9 cellular contexts compared by ENCODE assay signal in genomic region chr19:14416743-14417214, GRCh38. TPM values are rescaled to one million over a fixed set of nuclear protein-coding genes. Genes with fewer than 3 reads are reported as not detected.
DNase-seq lines count a peak whose midpoint lies in the region; ATAC-seq and TF ChIP-seq lines count a peak whose summit lies in the region.
"Had no signal": no experiment of that assay in that cellular context is flagged by ENCODE, and none has a peak within 500 bp of the region (broad histone marks: within the 10 kb centered on the region; RNA-seq: fewer than 3 reads in every experiment).

No MANE protein-coding gene starts in this region.

- H3K36me3 Mint-ChIP-seq in activated T-helper 2 cell treated with anti-CD3 and anti-CD28 coated beads, Interferon-gamma antibody, Interleukin-2, Interleukin-4, amounts not matched to agents 10 μg/mL and 5 μg/mL and 100 μg/mL, durations not matched to agents 14 hours and 24 hours and 36 hours (ENCODE audit: low read depth) = peaks cover 59% of the 10 kb centered on the region
- H3K36me3 Mint-ChIP-seq in naive B cell = peaks cover 5 to 15% of the 10 kb centered on the region in 2 donors

- H3K4me3 ChIP-seq in DND-41 (ENCODE audit: low read depth in 1 of 2, low read length in 2 of 2) (peak overlapping the region in 1 of 2 experiments; percentile 75; a peak in 3 of 4 replicates), Karpas-422 (ENCODE audit: low read length) (peak overlapping the region; percentile 100; the same call in 1 of the 2 replicates), thyroid gland (replicated peaks in 1 of 3) (no peak overlapping the region)

- H4K20me1 ChIP-seq in DND-41 (ENCODE audit: insufficient read depth, low read length) (peaks cover 64% of the 10 kb centered on the region), Karpas-422 (ENCODE audit: insufficient read depth, low read depth, low read length) (peaks cover 60% of the 10 kb centered on the region)

- 62 to 77% methylated on average over 5 to 7 of the region's 7 CpGs for WGBS in thyroid gland, 2 donors

- H3K4me1 Mint-ChIP-seq in activated T-helper 2 cell treated with anti-CD3 and anti-CD28 coated beads, Interferon-gamma antibody, Interleukin-2, Interleukin-4, amounts not matched to agents 10 μg/mL and 5 μg/mL and 100 μg/mL, durations not matched to agents 14 hours and 24 hours and 36 hours (ENCODE audit: low read depth) = peaks cover 31% of the 10 kb centered on the region
- peaks cover 50 to 65% (median 57%) of the 10 kb centered on the region in 3 donors for H3K4me1 Mint-ChIP-seq in naive B cell

- H2AFZ ChIP-seq in DND-41 (ENCODE audit: low read depth, low read length) = no peak overlapping the region
- no peak overlapping the region for H2AFZ ChIP-seq in Karpas-422 (ENCODE audit: low read length)

- H3K4me1 ChIP-seq in DND-41 (ENCODE audit: insufficient read depth, low read length) (peaks cover 47% of the 10 kb centered on the region), Karpas-422 (ENCODE audit: low read length) (peaks cover 62% of the 10 kb centered on the region), thyroid gland (peaks cover 25 to 34% of the 10 kb centered on the region in 2 donors)

- no peak for TF ChIP-seq POLR2A in thyroid gland (IDR thresholded peaks at IDR 0.05)

- no peaks in the 10 kb centered on the region for H3K9me2 ChIP-seq in Karpas-422 (replicated peaks; ENCODE audit: insufficient read depth, low read length)

- H3K9ac ChIP-seq in DND-41 (ENCODE audit: low read depth, low read length) (peak overlapping the region; percentile 93), Karpas-422 (ENCODE audit: low read length) (peak overlapping the region; percentile 99)

- H3K36me3 ChIP-seq in DND-41 (ENCODE audit: insufficient read depth, low read length) (peaks cover 55% of the 10 kb centered on the region), Karpas-422 (ENCODE audit: insufficient read depth, low read length) (peaks cover 21% of the 10 kb centered on the region), thyroid gland (peaks cover 9 to 11% of the 10 kb centered on the region in 2 donors)

- peak overlapping the region; percentile 93 for H3K4me3 Mint-ChIP-seq in activated T-helper 2 cell treated with anti-CD3 and anti-CD28 coated beads, Interferon-gamma antibody, Interleukin-2, Interleukin-4, amounts not matched to agents 10 μg/mL and 5 μg/mL and 100 μg/mL, durations not matched to agents 14 hours and 24 hours and 36 hours (ENCODE audit: low read depth)
- peak overlapping the region; percentile 76 to 100 (median 90) for H3K4me3 Mint-ChIP-seq in naive B cell

- no peaks in the 10 kb centered on the region for H3K9me3 Mint-ChIP-seq in activated T-helper 2 cell treated with anti-CD3 and anti-CD28 coated beads, Interferon-gamma antibody, Interleukin-2, Interleukin-4, amounts not matched to agents 10 μg/mL and 5 μg/mL and 100 μg/mL, durations not matched to agents 14 hours and 24 hours and 36 hours
- H3K9me3 Mint-ChIP-seq in naive B cell = no peaks in the 10 kb centered on the region

- H3K4me2 ChIP-seq in DND-41 (ENCODE audit: insufficient read depth, low read length) (peak overlapping the region; percentile 84), Karpas-422 (ENCODE audit: low read depth, low read length, poor library complexity, severe bottlenecking) (peak overlapping the region; percentile 99)

- DNase-seq in DND-41 (no peak), Karpas-422 (peak; percentile 27), naive B cell (no peak), globus pallidus (ENCODE audit: low spot score) (no peak), thyroid gland (no peak), NCI-H1436 (lab: John Stamatoyannopoulos, UW) (no peak)
- DNase-seq in activated T-helper 2 cell treated with anti-CD3 and anti-CD28 coated beads, Interferon-gamma antibody, Interleukin-2, Interleukin-4, amounts not matched to agents 10 μg/mL and 5 μg/mL and 100 μg/mL, durations not matched to agents 14 hours and 24 hours and 36 hours (ENCODE audit: low spot score) = no peak
- no peak for DNase-seq in activated CD8-positive, alpha-beta memory T cell treated with anti-CD3 and anti-CD28 coated beads for 24 hours
- DNase-seq: stimulated activated naive CD4-positive, alpha-beta T cell had no signal

- no peaks in the 10 kb centered on the region for H3K27me3 Mint-ChIP-seq in activated T-helper 2 cell treated with anti-CD3 and anti-CD28 coated beads, Interferon-gamma antibody, Interleukin-2, Interleukin-4, amounts not matched to agents 10 μg/mL and 5 μg/mL and 100 μg/mL, durations not matched to agents 14 hours and 24 hours and 36 hours (ENCODE audit: low read depth)
- no peaks in the 10 kb centered on the region for H3K27me3 Mint-ChIP-seq in naive B cell

- ATAC-seq in DND-41 (ENCODE audit: insufficient read depth, low read depth) = no peak
- ATAC-seq in naive B cell (ENCODE audit: low read depth in 2 of 2) = no peak

- peak overlapping the region; percentile 50 for H3K27ac ChIP-seq in DND-41 (ENCODE audit: low read length)
- peak overlapping the region; percentile 25 for H3K27ac ChIP-seq in Karpas-422 (ENCODE audit: low read length)
- H3K27ac ChIP-seq in thyroid gland = no peak overlapping the region

- no peaks in the 10 kb centered on the region for H3K27me3 ChIP-seq in DND-41 (ENCODE audit: insufficient read depth, low read length, poor library complexity)
- no peaks in the 10 kb centered on the region for H3K27me3 ChIP-seq in Karpas-422 (ENCODE audit: low read length)
- H3K27me3 ChIP-seq in thyroid gland = no peaks in the 10 kb centered on the region

- TF ChIP-seq CTCF in DND-41 (IDR thresholded peaks at IDR 0.05; ENCODE audit: borderline replicate concordance, extremely low read depth, low read length, poor library complexity, severe bottlenecking) (no peak), thyroid gland (IDR thresholded peaks at IDR 0.05) (no peak)

- intact Hi-C loops in activated T-helper 2 cell treated with anti-CD3 and anti-CD28 coated beads, Interferon-gamma antibody, Interleukin-2, Interleukin-4, amounts not matched to agents 10 μg/mL and 5 μg/mL and 100 μg/mL, durations not matched to agents 14 hours and 24 hours and 36 hours (cut with micrococcal nuclease) = no loop called here
- intact Hi-C loops in thyroid gland (cut with DNase I) = no loop called here

- peak overlapping the region; percentile 69 for H3K27ac Mint-ChIP-seq in activated T-helper 2 cell treated with anti-CD3 and anti-CD28 coated beads, Interferon-gamma antibody, Interleukin-2, Interleukin-4, amounts not matched to agents 10 μg/mL and 5 μg/mL and 100 μg/mL, durations not matched to agents 14 hours and 24 hours and 36 hours
- H3K27ac Mint-ChIP-seq in naive B cell = peak overlapping the region; percentile 51 to 97 (median 94)

- H3K79me2 ChIP-seq in DND-41 (ENCODE audit: insufficient read depth, low read length) (peaks cover 80% of the 10 kb centered on the region), Karpas-422 (ENCODE audit: low read length) (peaks cover 72% of the 10 kb centered on the region)

- H3K9me3 ChIP-seq in DND-41 (ENCODE audit: insufficient read depth, low read length, severe bottlenecking) (no peaks in the 10 kb centered on the region), Karpas-422 (ENCODE audit: low read length) (no peaks in the 10 kb centered on the region), thyroid gland (no peaks in the 10 kb centered on the region)

RNA-seq across cellular contexts. Expression of gene DDX39A, which starts 2.4 kb away (rescaled TPM):
- total RNA-seq in Karpas-422 (2014; rRNA removed; shearing (Covaris generic); ENCODE audit: low replicate concordance) = 92.4 and 151 TPM in 2 replicates
- 268 TPM in 2 replicates for total RNA-seq in activated T-helper 2 cell treated with anti-CD3 and anti-CD28 coated beads, Interferon-gamma antibody, Interleukin-2, Interleukin-4, amounts not matched to agents 10 μg/mL and 5 μg/mL and 100 μg/mL, durations not matched to agents 14 hours and 24 hours and 36 hours
- 100 to 1,000 TPM; 110 to 169 (median 132) TPM for polyA plus RNA-seq in naive B cell (ENCODE audit: low read depth in 6 of 6)
- total RNA-seq in thyroid gland = 10 to 100 TPM; 53.3 to 89.7 (median 59.7) TPM

RNA-seq across cellular contexts. Expression of gene PKN1, which starts 16.3 kb away (rescaled TPM):
- total RNA-seq in Karpas-422 (2014; rRNA removed; shearing (Covaris generic); ENCODE audit: low replicate concordance) = 66.3 and 186 TPM in 2 replicates
- 171 and 172 TPM in 2 replicates for total RNA-seq in activated T-helper 2 cell treated with anti-CD3 and anti-CD28 coated beads, Interferon-gamma antibody, Interleukin-2, Interleukin-4, amounts not matched to agents 10 μg/mL and 5 μg/mL and 100 μg/mL, durations not matched to agents 14 hours and 24 hours and 36 hours
- 10 to 100 TPM; 37.1 to 67.9 (median 48.0) TPM for polyA plus RNA-seq in naive B cell (ENCODE audit: low read depth in 6 of 6)
- total RNA-seq in thyroid gland = 10 to 100 TPM; 66.5 to 79.8 (median 74.2) TPM

RNA-seq across cellular contexts. Expression of gene ADGRE5, which starts 35.5 kb away (rescaled TPM):
- total RNA-seq in Karpas-422 (2014; rRNA removed; shearing (Covaris generic); ENCODE audit: low replicate concordance) = not detected in 2 replicates
- total RNA-seq in activated T-helper 2 cell treated with anti-CD3 and anti-CD28 coated beads, Interferon-gamma antibody, Interleukin-2, Interleukin-4, amounts not matched to agents 10 μg/mL and 5 μg/mL and 100 μg/mL, durations not matched to agents 14 hours and 24 hours and 36 hours = 177 and 183 TPM in 2 replicates
- polyA plus RNA-seq in naive B cell (ENCODE audit: low read depth in 6 of 6) = 10 to 100 TPM; 17.8 to 41.1 (median 31.9) TPM
- total RNA-seq in thyroid gland = 10 to 100 TPM; 35.7 to 63.4 (median 37.8) TPM

RNA-seq across cellular contexts. Expression of gene PTGER1, which starts 58.4 kb away (rescaled TPM):
- total RNA-seq in Karpas-422 (2014; rRNA removed; shearing (Covaris generic); ENCODE audit: low replicate concordance) = not detected in 2 replicates
- 1.1 and 1.6 TPM in 2 replicates for total RNA-seq in activated T-helper 2 cell treated with anti-CD3 and anti-CD28 coated beads, Interferon-gamma antibody, Interleukin-2, Interleukin-4, amounts not matched to agents 10 μg/mL and 5 μg/mL and 100 μg/mL, durations not matched to agents 14 hours and 24 hours and 36 hours
- not detected for polyA plus RNA-seq in naive B cell (ENCODE audit: low read depth in 6 of 6)
- 1 to 10 TPM in 1 of 4 donors, not detected in 3; 1.5 TPM for total RNA-seq in thyroid gland

Comparison
In these comparisons a context has a peak if more than half of its experiments do, and no peak if none do; other contexts are left out.
1. H3K27ac ChIP-seq: peak in DND-41 (single experiment) and Karpas-422 (single experiment); none in thyroid gland (0 of 3).
2. RNA of gene ADGRE5, which starts 35.5 kb away (total RNA-seq): 177 to 183 TPM in activated T-helper 2 cell treated with anti-CD3 and anti-CD28 coated beads, Interferon-gamma antibody, Interleukin-2, Interleukin-4, amounts not matched to agents 10 μg/mL and 5 μg/mL and 100 μg/mL, durations not matched to agents 14 hours and 24 hours and 36 hours and 35.7 to 63.4 TPM in thyroid gland; not detected in Karpas-422; every median in the first group is over 10 times any median in the second.